Comparison of ENCODE assay signal across 14 cellular contexts in the genomic region with DNA sequence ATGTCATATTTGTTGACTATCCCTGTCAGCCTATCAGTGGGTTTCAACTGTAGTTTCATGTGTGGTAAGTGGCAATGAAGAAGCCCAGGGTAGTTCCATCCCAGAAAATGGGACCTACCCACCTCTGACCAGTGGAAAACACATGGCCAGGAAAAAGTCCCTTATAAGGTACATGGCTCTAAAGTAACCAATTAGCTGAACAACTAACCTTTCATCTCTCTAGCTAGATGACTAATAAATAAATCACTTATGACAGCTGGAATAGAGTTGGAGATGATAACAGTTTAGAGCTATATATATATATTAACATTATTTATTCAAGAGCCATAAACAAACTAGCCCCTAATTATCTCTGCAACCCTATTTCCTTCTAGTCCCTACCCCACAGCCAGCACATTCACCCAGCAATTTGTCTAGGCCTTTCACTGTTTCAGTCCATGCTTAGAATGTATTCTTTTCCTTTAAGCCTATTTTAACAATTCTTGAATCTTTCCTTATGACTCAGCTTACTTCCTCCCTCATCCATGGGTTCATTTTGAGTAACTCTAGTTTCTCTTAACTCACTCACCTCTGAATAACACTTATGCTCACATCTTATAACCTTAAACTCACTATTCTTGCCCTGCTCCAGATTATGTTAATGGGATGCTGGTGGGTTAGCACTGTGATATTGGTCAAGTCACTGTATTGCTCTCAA.
DNase-seq lines count a peak whose midpoint lies in the region; ATAC-seq and FAIRE-seq lines count a peak whose summit lies in the region.
"Had no signal": no experiment of that assay in that cellular context is flagged by ENCODE, and none has a peak within 500 bp of the region (broad histone marks: within the 10 kb centered on the region; RNA-seq: fewer than 3 reads in every experiment).

No MANE protein-coding gene starts in this region.

- DNase-seq in stimulated activated CD4-positive, alpha-beta T cell treated with anti-CD3 and anti-CD28 coated beads, Interleukin-15, amount 100 ng/mL, for 24 hours, result peak; percentile 6
- no peak for DNase-seq in stimulated activated CD4-positive, alpha-beta T cell treated with anti-CD3 and anti-CD28 coated beads, Interleukin-4, amount 100 ng/mL, for 4 hours
- DNase-seq in RKO (ENCODE audit: low spot score) (peak; percentile 23), urothelium cell line (ENCODE audit: low spot score) (no peak), COLO668 (lab: John Stamatoyannopoulos, UW; ENCODE audit: unreplicated experiment) (no peak), DMS 273 treated with DMSO at 0.1 percent for 48 hours (lab: John Stamatoyannopoulos, UW) (no peak)
- DNase-seq: AML-193; effector CD8-positive, alpha-beta T cell; foreskin melanocyte; NCI-H1092 treated with DMSO at 0.1 percent for 48 hours; NCI-H2171 treated with DMSO at 0.1 percent for 48 hours; T1000 had no signal

- peak; percentile 67 for FAIRE-seq in urothelium cell line (lab: Jason Lieb, UNC)

- ATAC-seq in esophagus mucosa (peak; percentile 34), HG02981 (IDR thresholded peaks at IDR 0.05; ENCODE audit: unreplicated experiment) (no peak)

Comparison
In these comparisons a context has a peak if more than half of its experiments do, and no peak if none do; other contexts are left out.
1. DNase-seq: peak in stimulated activated CD4-positive, alpha-beta T cell treated with anti-CD3 and anti-CD28 coated beads, Interleukin-15, amount 100 ng/mL, for 24 hours (single experiment) and RKO (single experiment); none in stimulated activated CD4-positive, alpha-beta T cell treated with anti-CD3 and anti-CD28 coated beads, Interleukin-4, amount 100 ng/mL, for 4 hours (0 of 2), urothelium cell line (single experiment), COLO668 (single experiment) and DMS 273 treated with DMSO at 0.1 percent for 48 hours (single experiment).